Comparison of ENCODE assay signal across 28 cellular contexts in the genomic region with DNA sequence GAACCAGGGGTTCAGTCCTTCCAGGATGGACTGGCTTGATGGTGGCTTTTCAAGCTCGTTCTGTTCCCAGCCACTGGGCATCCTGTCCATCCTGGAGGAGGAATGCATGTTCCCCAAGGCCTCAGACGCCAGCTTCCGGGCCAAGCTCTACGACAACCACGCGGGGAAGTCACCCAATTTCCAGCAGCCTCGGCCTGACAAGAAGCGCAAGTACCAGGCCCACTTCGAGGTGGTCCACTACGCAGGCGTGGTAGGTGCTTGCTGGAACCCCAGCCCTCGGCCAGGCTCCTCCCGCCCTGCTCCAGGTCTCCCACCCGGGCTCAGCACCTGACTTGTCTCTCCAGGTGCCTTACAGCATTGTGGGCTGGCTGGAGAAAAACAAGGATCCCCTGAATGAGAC.
"Had no signal": no experiment of that assay in that cellular context is flagged by ENCODE, and none has a peak within 500 bp of the region (broad histone marks: within the 10 kb centered on the region; RNA-seq: fewer than 3 reads in every experiment).

No MANE protein-coding gene starts in this region.

- H3K27me3 Mint-ChIP-seq: naive thymus-derived CD8-positive, alpha-beta T cell had no signal

- H2AFZ ChIP-seq: hepatocyte, neural progenitor cell had no signal

- H3K4me3 Mint-ChIP-seq: naive thymus-derived CD8-positive, alpha-beta T cell; nephron; neural progenitor cell; stimulated activated naive B cell treated with anti-CD40 and anti-IgM and Interleukin-4, amounts not matched to agents 10 μg/mL and 1 μg/mL and 100 μg/mL, for 72 hours had no signal

- H3K9me3 ChIP-seq: heart left ventricle, pancreas, psoas muscle, stomach, testis, thyroid gland, upper lobe of right lung had no signal

- ATAC-seq: heart left ventricle; left cardiac atrium; left lobe of liver; naive thymus-derived CD8-positive, alpha-beta T cell; pancreas; psoas muscle; sciatic nerve; stimulated activated naive B cell treated with anti-CD40 and anti-IgM and Interleukin-4, amounts not matched to agents 10 μg/mL and 1 μg/mL and 100 μg/mL, for 72 hours; stimulated activated naive CD8-positive, alpha-beta T cell treated with anti-CD3 and anti-CD28 coated beads, Interleukin-15, Interleukin-2, amounts not matched to agents 100 U/mL and 50 U/mL, for 24 hours; upper lobe of right lung had no signal

- H3K36me3 Mint-ChIP-seq: neural progenitor cell had no signal

- H3K79me2 ChIP-seq: hepatocyte had no signal

- H3K4me1 ChIP-seq: pancreas, psoas muscle, thyroid gland, upper lobe of right lung had no signal

- H3K4me3 ChIP-seq: heart left ventricle, hepatocyte, lung, neural progenitor cell, pancreas, psoas muscle, skin epidermis, stomach, testis, thyroid gland, upper lobe of right lung had no signal

- H3K27ac ChIP-seq: hepatocyte, neural progenitor cell, pancreas, psoas muscle, skin epidermis, stomach, testis, thyroid gland, upper lobe of right lung had no signal

- H3K9me3 Mint-ChIP-seq: naive thymus-derived CD8-positive, alpha-beta T cell; nephron; neural progenitor cell; stimulated activated naive B cell treated with anti-CD40 and anti-IgM and Interleukin-4, amounts not matched to agents 10 μg/mL and 1 μg/mL and 100 μg/mL, for 72 hours had no signal

- DNase-seq: glutamatergic neuron; islet precursor cell; kidney glomerular epithelial cell; left cardiac atrium; mesendoderm; naive thymus-derived CD8-positive, alpha-beta T cell; stimulated activated CD4-positive, alpha-beta T cell treated with anti-CD3 and anti-CD28 coated beads, Interleukin-12 subunit alpha, Interleukin-12 subunit beta, amount 100 ng/mL, for 4 hours; stimulated activated CD4-positive, alpha-beta T cell treated with anti-CD3 and anti-CD28 coated beads, Interleukin-15, amount 100 ng/mL, for 24 hours; stimulated activated CD4-positive, alpha-beta T cell treated with anti-CD3 and anti-CD28 coated beads, Interleukin-2, amount 100 ng/mL, for 24 hours; stimulated activated CD4-positive, alpha-beta T cell treated with anti-CD3 and anti-CD28 coated beads, Interleukin-4, amount 100 ng/mL, for 1 hour; stimulated activated naive B cell treated with anti-CD40 and anti-IgM and Interleukin-4, amounts not matched to agents 10 μg/mL and 1 μg/mL and 100 μg/mL, for 72 hours; stimulated activated naive CD8-positive, alpha-beta T cell treated with anti-CD3 and anti-CD28 coated beads, Interleukin-15, Interleukin-2, amounts not matched to agents 100 U/mL and 50 U/mL, for 24 hours; stomach; testis; thyroid gland; trophoblast cell; upper lobe of right lung had no signal

- H3K27ac Mint-ChIP-seq: nephron; neural progenitor cell; stimulated activated naive B cell treated with anti-CD40 and anti-IgM and Interleukin-4, amounts not matched to agents 10 μg/mL and 1 μg/mL and 100 μg/mL, for 72 hours had no signal

- H3K4me2 ChIP-seq: hepatocyte, neural progenitor cell had no signal

- H3K9ac ChIP-seq: neural progenitor cell had no signal

- H3K36me3 ChIP-seq: neural progenitor cell had no signal

- FAIRE-seq: pancreas, urothelium cell line had no signal

- H3K27me3 ChIP-seq: heart left ventricle, hepatocyte, neural progenitor cell, pancreas, testis, thyroid gland had no signal
